In the genomic region with DNA sequence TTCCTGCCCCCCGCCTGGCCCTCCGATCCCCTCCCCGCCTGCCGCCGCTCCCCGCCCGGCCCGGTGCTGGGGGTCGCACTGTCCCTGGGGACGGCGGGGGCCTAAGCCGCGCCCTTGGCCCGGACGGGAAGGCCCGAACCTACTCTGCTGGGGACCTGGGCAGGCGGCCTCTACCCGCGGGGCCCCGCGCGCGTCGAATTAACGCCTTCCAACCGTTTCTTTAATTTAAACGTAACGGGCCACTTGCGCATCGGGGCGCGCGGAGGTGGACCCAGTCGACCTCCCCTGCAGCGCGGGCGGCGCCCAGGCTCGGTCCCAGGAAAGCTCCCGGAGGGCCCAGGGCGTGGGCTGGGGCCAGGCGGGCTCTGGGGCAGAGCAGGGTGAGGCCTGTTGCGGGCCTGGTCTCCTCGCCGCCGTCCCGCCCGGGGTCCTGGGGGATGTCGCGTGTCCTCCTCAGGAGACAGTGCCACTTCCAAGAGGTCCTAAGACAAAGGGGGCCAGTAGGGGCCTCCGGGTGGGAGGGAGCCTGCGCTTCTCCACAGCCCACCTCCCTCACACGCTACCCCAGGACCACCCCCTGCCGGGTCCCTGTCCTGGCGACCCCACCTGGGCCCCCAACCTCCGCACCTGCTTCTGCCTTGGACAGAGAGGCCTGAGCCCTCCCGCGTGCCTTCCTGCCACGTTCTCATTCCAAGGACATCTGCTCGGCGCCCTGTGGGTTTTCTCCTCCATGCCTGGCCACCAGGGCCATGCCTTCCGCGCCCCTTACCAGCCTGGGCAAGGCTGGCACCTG, we compare ENCODE assay signal across 7 cellular contexts. TPM values are rescaled to one million over a fixed set of nuclear protein-coding genes. Genes with fewer than 3 reads are reported as not detected.
A peak's percentile ranks its signal among the peaks of the same experiment; 100 is the strongest.
DNase-seq lines count a peak whose midpoint lies in the region; ATAC-seq, FAIRE-seq and TF ChIP-seq lines count a peak whose summit lies in the region.

No MANE protein-coding gene starts in this region.

- no TSS peak for BruUV-seq in IMR-90 (replicated peaks; lab: Mats Ljungman, UMichigan)

- peaks cover 34% of the 10 kb centered on the region for H3K27me3 ChIP-seq in IMR-90 (ENCODE audit: control insufficient read depth, insufficient read depth, low read length)
- peaks cover 91% of the 10 kb centered on the region for H3K27me3 ChIP-seq in cardiac muscle cell
- H3K27me3 ChIP-seq in gastrocnemius medialis: peaks cover 34 to 49% (median 45%) of the 10 kb centered on the region in 3 donors

- H3K36me3 ChIP-seq in IMR-90 (ENCODE audit: control insufficient read depth, insufficient read depth, low read length) (no peaks in the 10 kb centered on the region), cardiac muscle cell (no peaks in the 10 kb centered on the region), gastrocnemius medialis (no peaks in the 10 kb centered on the region)

- no peak overlapping the region for H4K91ac ChIP-seq in IMR-90 (ENCODE audit: insufficient read depth, low read depth, low read length)

- H2AK9ac ChIP-seq in IMR-90 (replicated peaks; ENCODE audit: low read depth, low read length, poor library complexity): peak overlapping the region; percentile 24

- WGBS in IMR-90 (ENCODE audit: extremely low coverage in 2 of 2, insufficient read length in 1 of 2), 2 experiments: 11% methylated on average over 9 of the region's 63 CpGs; no CpG with 5 or more reads in 1 of the 2 experiments

- H2BK5ac ChIP-seq in IMR-90 (ENCODE audit: low read depth, low read length, poor library complexity, severe bottlenecking): no peak overlapping the region

- H4K5ac ChIP-seq in IMR-90 (ENCODE audit: low read depth, low read length): no peak overlapping the region

- no peak overlapping the region for H3K56ac ChIP-seq in IMR-90 (ENCODE audit: extremely low read depth, insufficient read depth, low read length)

- no peaks in the 10 kb centered on the region for H4K20me1 ChIP-seq in IMR-90 (ENCODE audit: insufficient read depth, low read length)

- no peak overlapping the region for H2AK5ac ChIP-seq in IMR-90 (ENCODE audit: low read depth, low read length)

- peak overlapping the region; percentile 78 for H2AFZ ChIP-seq in IMR-90 (replicated peaks; ENCODE audit: low read length, poor library complexity)

- no peak overlapping the region for H2BK15ac ChIP-seq in IMR-90 (ENCODE audit: low read depth, low read length)

- no peak overlapping the region for H3K23ac ChIP-seq in IMR-90 (ENCODE audit: low read depth, low read length)

- POLR2A ChIA-PET in IMR-90 (lab: Charles Lee; ENCODE audit: unreplicated experiment): no interaction called here

- H3K4ac ChIP-seq in IMR-90 (ENCODE audit: low read depth, low read length): no peak overlapping the region

- H3K79me1 ChIP-seq in IMR-90 (ENCODE audit: low read depth in 1 of 2, low read length in 2 of 2): no peaks in the 10 kb centered on the region

- H3K9me3 ChIP-seq in IMR-90 (ENCODE audit: control insufficient read depth, insufficient read depth, low read length) (no peaks in the 10 kb centered on the region), cardiac muscle cell (ENCODE audit: low read depth) (no peaks in the 10 kb centered on the region), gastrocnemius medialis (no peaks in the 10 kb centered on the region)

- TF ChIP-seq POLR2A in IMR-90 (IDR thresholded peaks at IDR 0.05; ENCODE audit: low read depth, low read length) (no peak), gastrocnemius medialis (IDR thresholded peaks at IDR 0.05) (no peak)

- in situ Hi-C loops in IMR-90 (cut with MboI; ENCODE audit: low sequenced_read_pairs): no loop called here
- in situ Hi-C loops in gastrocnemius medialis (cut with MboI; ENCODE audit: low sequenced_read_pairs in 4 of 4): no loop called here

- CTCF ChIA-PET in IMR-90 (lab: Yijun Ruan, JAX): no interaction called here

- no peak overlapping the region for H3K9ac ChIP-seq in IMR-90 (ENCODE audit: low read depth, low read length)

- TF ChIP-seq RAD21 in IMR-90 (IDR thresholded peaks at IDR 0.05; ENCODE audit: low read length): no peak

- no peak for FAIRE-seq in D721Med (lab: Jason Lieb, UNC)

- no peak overlapping the region for H3K18ac ChIP-seq in IMR-90 (ENCODE audit: low read depth, low read length)

- H3K4me1 ChIP-seq in IMR-90 (ENCODE audit: control insufficient read depth, insufficient read depth, low read length): no peaks in the 10 kb centered on the region; the same call in 1 of the 2 replicates
- no peaks in the 10 kb centered on the region for H3K4me1 ChIP-seq in cardiac muscle cell (ENCODE audit: low read depth)
- H3K4me1 ChIP-seq in gastrocnemius medialis: peaks cover 0 to 6% of the 10 kb centered on the region in 2 donors

- dilution Hi-C loops in IMR-90 (cut with HindIII; ENCODE audit: low sequenced_read_pairs, unreplicated experiment): no loop called here

- H3K4me3 ChIP-seq in IMR-90 (ENCODE audit: insufficient read depth, low read depth, low read length) (peak overlapping the region; percentile 38), cardiac muscle cell (peak overlapping the region; percentile 49), gastrocnemius medialis (peak overlapping the region in 3 of 4 donors; percentile 15 to 35 (median 35))

- H2BK20ac ChIP-seq in IMR-90 (ENCODE audit: low read depth, low read length): no peak overlapping the region

- TF ChIP-seq CTCF in IMR-90 (conservative IDR thresholded peaks at IDR 0.05; ENCODE audit: low read depth, low read length) (no peak), cardiac muscle cell (IDR thresholded peaks at IDR 0.05; ENCODE audit: low read depth, low read length) (no peak), gastrocnemius medialis (IDR thresholded peaks at IDR 0.05 in 4 of 5, conservative IDR thresholded peaks at IDR 0.05 in 1 of 5) (no peak), D721Med (IDR thresholded peaks at IDR 0.05; ENCODE audit: insufficient read depth, missing control alignments) (no peak)

- intact Hi-C loops in IMR-90 (cut with micrococcal nuclease) (no loop called here), gastrocnemius medialis (cut with DNase I; ENCODE audit: low total_unique reads) (no loop called here)

- peak overlapping the region; percentile 41; the same call in 1 of the 2 replicates for H3K4me2 ChIP-seq in IMR-90 (ENCODE audit: low read depth, low read length)

- DNase-seq in IMR-90 (no peak), cardiac muscle cell (ENCODE audit: low read depth in 1 of 2, low spot score in 1 of 2) (no peak), gastrocnemius medialis (no peak), C1 segment of cervical spinal cord (lab: John Stamatoyannopoulos, UW) (no peak), D721Med (ENCODE audit: insufficient read length, low spot score) (no peak), GDM1 (lab: John Stamatoyannopoulos, UW) (no peak)

- H3K9me1 ChIP-seq in IMR-90 (ENCODE audit: insufficient read depth, low read length): no peaks in the 10 kb centered on the region

- H3K14ac ChIP-seq in IMR-90 (replicated peaks; ENCODE audit: low read depth, low read length): no peak overlapping the region

- no peak overlapping the region for H2BK120ac ChIP-seq in IMR-90 (ENCODE audit: low read depth, low read length)

- H4K8ac ChIP-seq in IMR-90 (ENCODE audit: low read depth in 2 of 2, low read length in 2 of 2): no peak overlapping the region

- no peak overlapping the region for H3K27ac ChIP-seq in IMR-90 (ENCODE audit: insufficient read depth, low read length)
- no peak overlapping the region for H3K27ac ChIP-seq in cardiac muscle cell
- no peak overlapping the region for H3K27ac ChIP-seq in gastrocnemius medialis

- ATAC-seq in GM18907 (IDR thresholded peaks at IDR 0.05; ENCODE audit: unreplicated experiment): peak; percentile 14
- ATAC-seq in IMR-90 (ENCODE audit: low read depth): peak; percentile 15
- no peak for ATAC-seq in gastrocnemius medialis

TF ChIP-seq in IMR-90, 13 proteins besides CTCF, POLR2A, EP300 and RAD21:
- TF ChIP-seq NFE2L2 (IDR thresholded peaks at IDR 0.05; ENCODE audit: low read depth, low read length) (no peak), MXI1 (IDR thresholded peaks at IDR 0.05; ENCODE audit: borderline replicate concordance, low read depth, low read length) (no peak), RFX5 (IDR thresholded peaks at IDR 0.05; ENCODE audit: low read depth, low read length) (no peak), RCOR1 (IDR thresholded peaks at IDR 0.05; ENCODE audit: insufficient replicate concordance, low read length) (no peak), MAFK (IDR thresholded peaks at IDR 0.05; ENCODE audit: low read depth, low read length) (no peak), BHLHE40 (IDR thresholded peaks at IDR 0.05; ENCODE audit: low read depth, low read length) (no peak), FOS (IDR thresholded peaks at IDR 0.05; ENCODE audit: low read depth, low read length) (no peak), MAZ (IDR thresholded peaks at IDR 0.05; ENCODE audit: borderline replicate concordance, low read depth, low read length) (no peak), CEBPB (IDR thresholded peaks at IDR 0.05; ENCODE audit: low read depth, low read length) (no peak), CHD1 (IDR thresholded peaks at IDR 0.05; ENCODE audit: low read depth, low read length) (no peak), SMC3 (IDR thresholded peaks at IDR 0.05; ENCODE audit: low read depth, low read length) (no peak)
- TF ChIP-seq, protein P1, sequence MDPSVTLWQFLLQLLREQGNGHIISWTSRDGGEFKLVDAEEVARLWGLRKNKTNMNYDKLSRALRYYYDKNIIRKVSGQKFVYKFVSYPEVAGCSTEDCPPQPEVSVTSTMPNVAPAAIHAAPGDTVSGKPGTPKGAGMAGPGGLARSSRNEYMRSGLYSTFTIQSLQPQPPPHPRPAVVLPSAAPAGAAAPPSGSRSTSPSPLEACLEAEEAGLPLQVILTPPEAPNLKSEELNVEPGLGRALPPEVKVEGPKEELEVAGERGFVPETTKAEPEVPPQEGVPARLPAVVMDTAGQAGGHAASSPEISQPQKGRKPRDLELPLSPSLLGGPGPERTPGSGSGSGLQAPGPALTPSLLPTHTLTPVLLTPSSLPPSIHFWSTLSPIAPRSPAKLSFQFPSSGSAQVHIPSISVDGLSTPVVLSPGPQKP (IDR thresholded peaks at IDR 0.05; ENCODE audit: borderline replicate concordance, low read depth, low read length): no peak

RNA-seq across cellular contexts. Expression of a gene that starts 0.7 kb away (rescaled TPM):
- total RNA-seq in IMR-90 (2012; rRNA removed): under 0.01 TPM in 1 of 2 replicates, not detected in the other
- polyA plus RNA-seq in IMR-90 (2012; rRNA removed): 0.03 and 0.06 TPM in 2 replicates
- 0.05 and 0.09 TPM in 2 replicates for polyA plus RNA-seq in IMR-90 (2012; cell fraction: cytosol; rRNA removed)
- 0.05 and 0.07 TPM in 2 replicates for polyA plus RNA-seq in IMR-90 (2012; cell fraction: nucleus; rRNA removed; ENCODE audit: low replicate concordance)
- 0.25 TPM in 1 of 2 replicates, not detected in the other for total RNA-seq in cardiac muscle cell
- 0.28 and 0.42 TPM in 2 replicates for polyA plus RNA-seq in cardiac muscle cell
- under 1 TPM; 0.66 to 0.85 (median 0.81) TPM for total RNA-seq in gastrocnemius medialis

Comparison
In these comparisons a context has a peak if more than half of its experiments do, and no peak if none do; other contexts are left out.
1. ATAC-seq: peak in GM18907 (single experiment) and IMR-90 (single experiment); none in gastrocnemius medialis (0 of 2).
2. Peak in every context shown above with its lines, with median percentiles within 50 percentile points of each other: H3K4me3 ChIP-seq.